18 cellular contexts compared by ENCODE assay signal in genomic region chr2:222738759-222739292, GRCh38.
DNase-seq lines count a peak whose midpoint lies in the region; ATAC-seq lines count a peak whose summit lies in the region.
"Had no signal": no experiment of that assay in that cellular context is flagged by ENCODE, and none has a peak within 500 bp of the region (broad histone marks: within the 10 kb centered on the region; RNA-seq: fewer than 3 reads in every experiment).

No MANE protein-coding gene starts in this region.

- no peaks in the 10 kb centered on the region for H3K36me3 Mint-ChIP-seq in natural killer cell treated with Interleukin-12 subunit alpha and Interleukin-12 subunit beta and Interleukin-15 and Interleukin-18, amount 100 ng/mL, for 72 hours
- H3K36me3 Mint-ChIP-seq: CD8-positive, alpha-beta memory T cell had no signal

- no peak overlapping the region for H3K4me3 Mint-ChIP-seq in natural killer cell treated with Interleukin-12 subunit alpha and Interleukin-12 subunit beta and Interleukin-15 and Interleukin-18, amount 100 ng/mL, for 72 hours
- H3K4me3 Mint-ChIP-seq: CD8-positive, alpha-beta memory T cell had no signal

- H3K27me3 Mint-ChIP-seq in natural killer cell treated with Interleukin-12 subunit alpha and Interleukin-12 subunit beta and Interleukin-15 and Interleukin-18, amount 100 ng/mL, for 72 hours = peaks cover 27 to 30% of the 10 kb centered on the region in 2 donors

- no peaks in the 10 kb centered on the region for H3K9me3 Mint-ChIP-seq in natural killer cell treated with Interleukin-12 subunit alpha and Interleukin-12 subunit beta and Interleukin-15 and Interleukin-18, amount 100 ng/mL, for 72 hours
- H3K9me3 Mint-ChIP-seq: CD8-positive, alpha-beta memory T cell had no signal

- H3K4me1 Mint-ChIP-seq in natural killer cell treated with Interleukin-12 subunit alpha and Interleukin-12 subunit beta and Interleukin-15 and Interleukin-18, amount 100 ng/mL, for 72 hours (ENCODE audit: low read depth in 2 of 2) = peaks cover 7 to 10% of the 10 kb centered on the region in 2 donors

- ATAC-seq in esophagus mucosa = peak; percentile 50
- no peak for ATAC-seq in HG02678 (IDR thresholded peaks at IDR 0.05; ENCODE audit: unreplicated experiment)
- ATAC-seq in natural killer cell treated with Interleukin-12 subunit alpha and Interleukin-12 subunit beta and Interleukin-15 and Interleukin-18, amount 100 ng/mL, for 72 hours = no peak
- ATAC-seq: Panc1 had no signal

- DNase-seq in stimulated activated CD4-positive, alpha-beta T cell treated with anti-CD3 and anti-CD28 coated beads, Interleukin-15, amount 100 ng/mL, for 24 hours = peak; percentile 4
- DNase-seq in stimulated activated CD4-positive, alpha-beta T cell treated with anti-CD3 and anti-CD28 coated beads, Interleukin-2, amount 100 ng/mL, for 48 hours = no peak
- DNase-seq in OCI-M1 (lab: John Stamatoyannopoulos, UW) = peak; percentile 60
- no peak for DNase-seq in HCEC 1CT
- no peak for DNase-seq in NCI-H748 (lab: John Stamatoyannopoulos, UW; ENCODE audit: unreplicated experiment)
- DNase-seq in natural killer cell treated with Interleukin-12 subunit alpha and Interleukin-12 subunit beta and Interleukin-15 and Interleukin-18, amount 100 ng/mL, for 72 hours (ENCODE audit: low spot score) = no peak
- DNase-seq: activated CD4-positive, CD25-positive, alpha-beta regulatory T cell treated with anti-CD3 and anti-CD28 coated beads, Interleukin-2, amount 50 U/mL, for 72 hours; CD8-positive, alpha-beta memory T cell; DMS79 treated with DMSO at 0.1 percent for 48 hours; effector CD4-positive, alpha-beta T cell; head of caudate nucleus; NCI-H2171 treated with DMSO at 0.1 percent for 48 hours; NCI-H82; SK-N-SH; T-helper 9 cell had no signal

- H3K27ac Mint-ChIP-seq in natural killer cell treated with Interleukin-12 subunit alpha and Interleukin-12 subunit beta and Interleukin-15 and Interleukin-18, amount 100 ng/mL, for 72 hours = no peak overlapping the region
- H3K27ac Mint-ChIP-seq: CD8-positive, alpha-beta memory T cell had no signal

Comparison
In these comparisons a context has a peak if more than half of its experiments do, and no peak if none do; other contexts are left out.
1. DNase-seq: peak in stimulated activated CD4-positive, alpha-beta T cell treated with anti-CD3 and anti-CD28 coated beads, Interleukin-15, amount 100 ng/mL, for 24 hours (single experiment) and OCI-M1 (single experiment); none in stimulated activated CD4-positive, alpha-beta T cell treated with anti-CD3 and anti-CD28 coated beads, Interleukin-2, amount 100 ng/mL, for 48 hours (0 of 2), HCEC 1CT (single experiment), NCI-H748 (single experiment) and natural killer cell treated with Interleukin-12 subunit alpha and Interleukin-12 subunit beta and Interleukin-15 and Interleukin-18, amount 100 ng/mL, for 72 hours (single experiment).